ENCODE assay signal across 8 cellular contexts in the genomic region with DNA sequence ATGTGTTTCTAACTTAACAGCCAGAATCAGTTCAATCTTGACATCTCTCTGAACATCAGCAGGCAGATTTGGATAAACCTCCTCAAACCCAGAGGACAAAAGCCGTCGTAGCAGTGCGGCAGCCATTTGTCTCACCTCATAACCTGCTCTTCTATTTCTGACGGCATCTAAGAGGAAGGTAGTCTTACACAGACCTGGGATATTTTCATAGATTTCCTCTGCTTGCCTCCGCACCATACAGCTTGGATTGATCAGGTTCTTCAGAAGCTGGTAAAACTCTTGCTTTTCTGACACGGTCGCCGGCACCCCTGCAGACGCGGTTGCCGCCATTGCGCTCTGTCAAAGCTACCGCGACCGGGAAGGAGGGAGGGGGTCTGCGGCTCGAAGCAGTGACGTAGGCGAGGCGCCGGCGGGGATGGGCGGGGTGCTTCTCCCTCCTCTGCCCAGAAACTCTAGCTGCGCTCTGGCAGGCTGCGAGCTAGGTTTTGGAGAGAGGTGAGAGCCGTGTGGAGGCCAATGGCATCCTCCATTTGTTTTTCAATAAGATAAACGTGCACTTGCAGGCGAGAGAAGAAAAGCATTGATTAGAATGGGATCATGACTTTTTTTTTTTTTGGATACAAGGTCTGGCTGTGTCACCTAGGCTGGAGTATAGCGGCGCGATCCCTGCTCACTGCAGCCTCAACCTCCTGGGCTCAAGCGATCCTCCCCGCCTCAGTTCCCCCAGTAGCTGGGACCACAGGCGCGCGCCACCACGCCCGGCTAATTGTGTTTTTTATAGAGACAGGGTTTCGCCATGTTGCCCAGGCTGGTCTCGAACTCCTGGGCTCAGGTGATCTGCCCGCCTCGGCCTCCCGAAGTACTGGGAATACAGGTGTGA. TPM values are rescaled to one million over a fixed set of nuclear protein-coding genes. Genes with fewer than 3 reads are reported as not detected.
A peak's percentile ranks its signal among the peaks of the same experiment; 100 is the strongest.
DNase-seq lines count a peak whose midpoint lies in the region; ATAC-seq, FAIRE-seq and TF ChIP-seq lines count a peak whose summit lies in the region.

RANBP6 (minus strand) TSS at position 347 of the 880 bp plus-strand sequence; CDS start at position 330, 17 bp downstream.

- peak within 1 kb of the TSS; percentile 26 to 82 for H3K27ac ChIP-seq in kidney (ENCODE audit: low read depth in 2 of 2, low read length in 2 of 2)

- no peaks in the 10 kb centered on the region for H3K9me3 ChIP-seq in kidney (ENCODE audit: control insufficient read depth in 1 of 2, low read length in 2 of 2)

- H3K36me3 ChIP-seq in kidney (ENCODE audit: control insufficient read depth in 1 of 2, insufficient read depth in 2 of 2, low read length in 2 of 2): peaks cover 0 to 9% of the 10 kb centered on the region in 2 donors

- no peak for FAIRE-seq in kidney (lab: Jason Lieb, UNC)

- intact Hi-C loops in kidney (cut with DNase I): no loop called here

- peak; percentile 46 for DNase-seq in AG09319 (ENCODE audit: extremely low read depth, low read depth)
- peak; percentile 75 for DNase-seq in NCI-H460 (ENCODE audit: extremely low read depth, low read depth)
- peak; percentile 83 to 84 for DNase-seq in activated CD4-positive, alpha-beta T cell treated with anti-CD3 and anti-CD28 coated beads for 24 hours (ENCODE audit: low read depth in 2 of 2)
- DNase-seq in cerebellum (ENCODE audit: low spot score): peak; percentile 94
- DNase-seq in kidney: peak; percentile 97
- DNase-seq in stimulated activated CD4-positive, alpha-beta T cell treated with anti-CD3 and anti-CD28 coated beads, Interleukin-15, amount 100 ng/mL, for 24 hours: peak; percentile 94

- H3K4me3 ChIP-seq in kidney (ENCODE audit: low read length in 2 of 2): peak within 1 kb of the TSS; percentile 93 to 96

- ATAC-seq in GM19025 (IDR thresholded peaks at IDR 0.05; ENCODE audit: low read depth, unreplicated experiment) (peak; percentile 99), HG03280 (IDR thresholded peaks at IDR 0.05; ENCODE audit: unreplicated experiment) (peak; percentile 100)

- peak within 1 kb of the TSS; percentile 78 to 97 for H3K9ac ChIP-seq in kidney (ENCODE audit: low read length in 2 of 2)

- H3K4me1 ChIP-seq in kidney (ENCODE audit: control insufficient read depth in 1 of 2, insufficient read depth in 1 of 2, low read depth in 1 of 2, low read length in 2 of 2): peaks cover 7 to 8% of the 10 kb centered on the region in 2 donors

- TF ChIP-seq CTCF in AG09319 (IDR thresholded peaks at IDR 0.05; ENCODE audit: low read depth, low read length) (no peak), kidney (IDR thresholded peaks at IDR 0.05; ENCODE audit: borderline replicate concordance, extremely low read depth, insufficient read depth) (peak; percentile 0)

RNA-seq across cellular contexts. Expression of gene RANBP6, which starts in this region (rescaled TPM):
- 14.5 and 16.0 TPM in 2 replicates for total RNA-seq in NCI-H460 (2014; rRNA removed; shearing (Covaris generic))
- 23.1 and 30.6 TPM in 2 replicates for polyA plus RNA-seq in NCI-H460 (2014; cell fraction: nucleus; rRNA removed)
- 52.1 TPM for total RNA-seq in cerebellum
- 19.5 TPM for total RNA-seq in kidney
- 9.5 TPM for polyA plus RNA-seq in kidney (ENCODE audit: insufficient read depth, low read depth, low replicate concordance)

Comparison
In these comparisons a context has a peak if more than half of its experiments do, and no peak if none do; other contexts are left out.
1. Peak in every context shown above with its lines: DNase-seq, ATAC-seq, H3K4me3 ChIP-seq and H3K27ac ChIP-seq.
2. DNase-seq: peak in every context shown above with its lines; median percentile 97 in kidney; 94 in cerebellum; 94 in stimulated activated CD4-positive, alpha-beta T cell treated with anti-CD3 and anti-CD28 coated beads, Interleukin-15, amount 100 ng/mL, for 24 hours; 84 in activated CD4-positive, alpha-beta T cell treated with anti-CD3 and anti-CD28 coated beads for 24 hours; 75 in NCI-H460; 46 in AG09319.